8 cellular contexts compared by ENCODE assay signal in the genomic region with DNA sequence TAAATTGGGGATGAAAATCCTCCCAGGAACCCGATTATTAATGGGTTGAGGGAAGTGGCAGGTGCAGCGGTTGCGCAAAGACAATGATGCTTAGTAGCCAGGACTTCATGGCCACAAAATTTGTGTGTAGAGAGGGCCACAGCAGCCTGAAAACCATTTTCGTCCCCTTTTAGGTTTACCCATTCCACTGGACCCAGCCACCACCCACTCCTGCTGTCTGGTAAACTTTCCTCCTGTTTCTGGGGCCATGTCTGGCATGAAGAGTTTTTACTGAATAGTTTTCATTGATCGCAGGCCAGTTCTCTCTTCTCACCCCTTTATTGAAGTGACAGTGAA.
A peak's percentile ranks its signal among the peaks of the same experiment; 100 is the strongest.
DNase-seq lines count a peak whose midpoint lies in the region; ATAC-seq and TF ChIP-seq lines count a peak whose summit lies in the region.

No MANE protein-coding gene starts in this region.

- H3K4me1 Mint-ChIP-seq in chondrocyte (ENCODE audit: low read depth): peaks cover 9% of the 10 kb centered on the region

- no peaks in the 10 kb centered on the region for H3K9me3 ChIP-seq in heart left ventricle
- H3K9me3 ChIP-seq in mucosa of stomach (ENCODE audit: control insufficient read depth, low read length): no peaks in the 10 kb centered on the region
- H3K9me3 ChIP-seq in uterus: no peaks in the 10 kb centered on the region

- peaks cover 39% of the 10 kb centered on the region for H3K27me3 Mint-ChIP-seq in chondrocyte (ENCODE audit: low read depth)

- peaks cover 6% of the 10 kb centered on the region for H3K9me3 Mint-ChIP-seq in chondrocyte (ENCODE audit: low read depth)

- no peak for TF ChIP-seq POLR2A in heart left ventricle (IDR thresholded peaks at IDR 0.05)
- TF ChIP-seq POLR2A in uterus (IDR thresholded peaks at IDR 0.05): no peak

- H3K4me1 ChIP-seq in heart left ventricle (peaks cover 0 to 16% (median 8%) of the 10 kb centered on the region in 12 donors), mucosa of stomach (ENCODE audit: control insufficient read depth, insufficient read depth, low read length) (peaks cover 5% of the 10 kb centered on the region), uterus (peaks cover 0 to 3% of the 10 kb centered on the region in 2 donors)

- in situ Hi-C loops in ACHN (cut with HindIII; ENCODE audit: low pct_ligation_motif_present, low pct_unique_long_range_greater_than_20kb, low sequenced_read_pairs): no loop called here

- peak overlapping the region; percentile 68 for H3K27ac Mint-ChIP-seq in chondrocyte (ENCODE audit: unreplicated experiment)

- ATAC-seq in heart left ventricle (peak in 2 of 4 donors; percentile 9 to 11), Right ventricle myocardium inferior (no peak)

- H3K27ac ChIP-seq in heart left ventricle: peak overlapping the region in 8 of 12 donors; percentile 14 to 76 (median 54)
- H3K27ac ChIP-seq in uterus: peak overlapping the region; percentile 54 to 76

- H3K4me3 Mint-ChIP-seq in chondrocyte (ENCODE audit: unreplicated experiment): peak overlapping the region; percentile 73

- intact Hi-C loops in heart left ventricle (cut with DNase I): no loop called here
- intact Hi-C loops in Right ventricle myocardium inferior (cut with DNase I): no loop called here
- intact Hi-C loops in uterus (cut with DNase I; ENCODE audit: low total_unique reads): no loop called here

- TF ChIP-seq CTCF in heart left ventricle (IDR thresholded peaks at IDR 0.05) (no peak), chondrocyte (IDR thresholded peaks at IDR 0.05) (peak; percentile 9), uterus (IDR thresholded peaks at IDR 0.05) (no peak)

- H3K9ac ChIP-seq in mucosa of stomach (ENCODE audit: low read length): peak overlapping the region; percentile 42

- H3K36me3 ChIP-seq in heart left ventricle (no peaks in the 10 kb centered on the region), mucosa of stomach (ENCODE audit: control insufficient read depth, insufficient read depth, low read length) (no peaks in the 10 kb centered on the region), uterus (no peaks in the 10 kb centered on the region)

- peaks cover 0 to 6% (median 0%) of the 10 kb centered on the region in 9 donors for H3K27me3 ChIP-seq in heart left ventricle
- H3K27me3 ChIP-seq in mucosa of stomach (ENCODE audit: control insufficient read depth, insufficient read depth, low read length): peaks cover 5% of the 10 kb centered on the region
- H3K27me3 ChIP-seq in uterus: no peaks in the 10 kb centered on the region

- peaks cover 6% of the 10 kb centered on the region for H3K36me3 Mint-ChIP-seq in chondrocyte (ENCODE audit: low read depth)

- DNase-seq in heart left ventricle (no peak), Right ventricle myocardium inferior (ENCODE audit: missing footprints) (no peak), chondrocyte (ENCODE audit: low spot score) (no peak), uterus (no peak), ACHN (no peak), NCI-H1436 treated with DMSO at 0.1 percent for 48 hours (lab: John Stamatoyannopoulos, UW) (no peak), AG08396 (ENCODE audit: low spot score) (no peak)

- H3K4me3 ChIP-seq in heart left ventricle (peak overlapping the region; percentile 53 to 81 (median 66)), mucosa of stomach (ENCODE audit: low read length) (peak overlapping the region; percentile 34), uterus (peak overlapping the region; percentile 52 to 64)

- 13 to 26% (median 15%) methylated on average over 5 of the region's 5 CpGs for WGBS in heart left ventricle, 4 donors
